ENCODE assay signal across 10 cellular contexts in genomic region chr2:123043458-123043857, GRCh38.
"Had no signal": no experiment of that assay in that cellular context is flagged by ENCODE, and none has a peak within 500 bp of the region (broad histone marks: within the 10 kb centered on the region; RNA-seq: fewer than 3 reads in every experiment).

No MANE protein-coding gene starts in this region.

- H3K4me1 Mint-ChIP-seq: GM23338, H9 had no signal

- H3K27ac Mint-ChIP-seq: GM23338, H9, HFFc6 had no signal

- H3K9ac ChIP-seq: GM23248 had no signal

- H3K27ac ChIP-seq: GM23248 had no signal

- FAIRE-seq: H54 had no signal

- H2AFZ ChIP-seq: GM23248, GM23338 had no signal

- H3K9me3 ChIP-seq: HAP-1 had no signal

- ATAC-seq: GM23338, HCT116 had no signal

- H3K4me2 ChIP-seq: GM23338 had no signal

- H3K4me1 ChIP-seq: HAP-1 had no signal

- H3K4me3 Mint-ChIP-seq: GM23338, H9, HFFc6 had no signal

- H3K36me3 ChIP-seq: HAP-1 had no signal

- DNase-seq: GM23248, GOT3, H7, H9, HCEC 1CT, HFFc6 had no signal

- H3K4me3 ChIP-seq: GM23248, GM23338, HAP-1 had no signal

- H3K9me3 Mint-ChIP-seq: H9 had no signal
